33 cellular contexts compared by ENCODE assay signal in the genomic region with DNA sequence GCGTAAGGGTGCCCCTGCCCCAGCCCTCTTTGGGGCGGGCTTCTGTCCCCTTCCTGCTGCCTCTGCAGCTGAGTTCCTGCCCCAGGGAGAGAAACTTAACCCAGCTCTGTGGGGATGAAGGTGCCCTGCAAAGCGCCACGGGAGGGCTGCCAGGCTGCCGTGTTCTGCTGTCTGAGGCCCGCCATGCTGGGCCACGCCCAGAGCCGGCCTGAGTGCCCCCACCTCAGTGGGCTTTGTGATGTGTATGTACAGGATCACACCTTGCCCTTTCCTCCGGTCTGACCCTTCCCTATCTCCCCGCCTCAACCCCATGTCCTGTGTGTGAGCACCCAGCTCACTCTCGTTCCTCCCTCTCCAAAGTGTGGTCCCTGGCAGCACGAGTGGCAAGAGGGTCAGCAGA. TPM values are rescaled to one million over a fixed set of nuclear protein-coding genes. Genes with fewer than 3 reads are reported as not detected.
"Had no signal": no experiment of that assay in that cellular context is flagged by ENCODE, and none has a peak within 500 bp of the region (broad histone marks: within the 10 kb centered on the region; RNA-seq: fewer than 3 reads in every experiment).

No MANE protein-coding gene starts in this region.

- H3K9me3 Mint-ChIP-seq: activated CD4-positive, alpha-beta T cell treated with anti-CD3 and anti-CD28 coated beads, Interleukin-2, amount 10 ng/mL, durations not matched to agents 24 days and 14 days; activated CD8-positive, alpha-beta T cell treated with anti-CD3 and anti-CD28 coated beads for 36 hours; activated naive CD8-positive, alpha-beta T cell treated with anti-CD3 and anti-CD28 coated beads for 36 hours; activated T-cell treated with anti-CD3 and anti-CD28 coated beads, Interleukin-2, amount 50 U/mL, for 72 hours; activated T-helper 17 cell treated with anti-CD3 and anti-CD28 coated beads, Interleukin-2, amount 50 U/mL, for 72 hours had no signal

- H3K4me1 ChIP-seq: Peyer's patch had no signal

- ATAC-seq: activated CD8-positive, alpha-beta T cell treated with anti-CD3 and anti-CD28 coated beads for 36 hours; activated T-cell treated with anti-CD3 and anti-CD28 coated beads, Interleukin-2, amount 50 U/mL, for 72 hours; activated T-helper 17 cell treated with anti-CD3 and anti-CD28 coated beads, Interleukin-2, amount 50 U/mL, for 72 hours; K562; PC-3 had no signal

- H3K4me1 Mint-ChIP-seq: activated CD4-positive, alpha-beta T cell treated with anti-CD3 and anti-CD28 coated beads, Interleukin-2, amount 10 ng/mL, durations not matched to agents 24 days and 14 days; activated naive CD8-positive, alpha-beta T cell treated with anti-CD3 and anti-CD28 coated beads for 36 hours; activated T-helper 17 cell treated with anti-CD3 and anti-CD28 coated beads, Interleukin-2, amount 50 U/mL, for 72 hours had no signal

- H3K27ac ChIP-seq: brain microvascular endothelial cell, Peyer's patch had no signal

- H3K9me3 ChIP-seq: Peyer's patch had no signal

- FAIRE-seq: K562 had no signal

- DNase-seq: activated CD4-positive, alpha-beta T cell treated with anti-CD3 and anti-CD28 coated beads, Interleukin-2, amount 10 ng/mL, durations not matched to agents 24 days and 14 days; activated CD4-positive, alpha-beta T cell treated with anti-CD3 and anti-CD28 coated beads, Interleukin-2, amount 50 U/mL, for 4 hours; activated CD8-positive, alpha-beta T cell treated with anti-CD3 and anti-CD28 coated beads for 36 hours; activated effector memory CD4-positive, alpha-beta T cell treated with anti-CD3 and anti-CD28 coated beads, Interleukin-2, amount 50 U/mL, for 16 hours; activated naive CD4-positive, alpha-beta T cell; activated naive CD4-positive, alpha-beta T cell treated with anti-CD3 and anti-CD28 coated beads, Interleukin-2, amount 50 U/mL, for 16 hours; activated naive CD8-positive, alpha-beta T cell treated with anti-CD3 and anti-CD28 coated beads for 36 hours; activated T-cell treated with anti-CD3 and anti-CD28 coated beads, Interleukin-2, amount 50 U/mL, for 1 hour; activated T-cell treated with anti-CD3 and anti-CD28 coated beads, Interleukin-2, amount 50 U/mL, for 72 hours; amniotic stem cell; brain microvascular endothelial cell; NCI-H1092 treated with DMSO at 0.1 percent for 48 hours; NCI-H1417; NCI-H146; NCI-H187; NCI-H2029 treated with DMSO at 0.1 percent for 48 hours; NCI-H2171 treated with DMSO at 0.1 percent for 48 hours; NCI-H226; NCI-H446 treated with DMSO at 0.1 percent for 48 hours; NCI-H524; PC-3; Peyer's patch; Right ventricle myocardium superior; RPMI8226; SW 1271; T-helper 1 cell; T1000 had no signal

- H3K27me3 Mint-ChIP-seq: activated CD4-positive, alpha-beta T cell treated with anti-CD3 and anti-CD28 coated beads, Interleukin-2, amount 10 ng/mL, durations not matched to agents 24 days and 14 days; activated CD8-positive, alpha-beta T cell treated with anti-CD3 and anti-CD28 coated beads for 36 hours; activated naive CD8-positive, alpha-beta T cell treated with anti-CD3 and anti-CD28 coated beads for 36 hours had no signal

- H3K4me3 Mint-ChIP-seq: activated CD4-positive, alpha-beta T cell treated with anti-CD3 and anti-CD28 coated beads, Interleukin-2, amount 10 ng/mL, durations not matched to agents 24 days and 14 days; activated CD8-positive, alpha-beta T cell treated with anti-CD3 and anti-CD28 coated beads for 36 hours; activated naive CD8-positive, alpha-beta T cell treated with anti-CD3 and anti-CD28 coated beads for 36 hours; activated T-cell treated with anti-CD3 and anti-CD28 coated beads, Interleukin-2, amount 50 U/mL, for 72 hours; activated T-helper 17 cell treated with anti-CD3 and anti-CD28 coated beads, Interleukin-2, amount 50 U/mL, for 72 hours had no signal

- H3K27ac Mint-ChIP-seq: activated CD4-positive, alpha-beta T cell treated with anti-CD3 and anti-CD28 coated beads, Interleukin-2, amount 10 ng/mL, durations not matched to agents 24 days and 14 days; activated CD8-positive, alpha-beta T cell treated with anti-CD3 and anti-CD28 coated beads for 36 hours; activated naive CD8-positive, alpha-beta T cell treated with anti-CD3 and anti-CD28 coated beads for 36 hours; activated T-cell treated with anti-CD3 and anti-CD28 coated beads, Interleukin-2, amount 50 U/mL, for 72 hours; activated T-helper 17 cell treated with anti-CD3 and anti-CD28 coated beads, Interleukin-2, amount 50 U/mL, for 72 hours had no signal

- H3K4me3 ChIP-seq: K562, Peyer's patch had no signal

- H3K36me3 Mint-ChIP-seq: activated naive CD8-positive, alpha-beta T cell treated with anti-CD3 and anti-CD28 coated beads for 36 hours had no signal

- H3K36me3 ChIP-seq: brain microvascular endothelial cell, Peyer's patch had no signal

RNA-seq across cellular contexts. Expression of a gene that starts 33.9 kb away (rescaled TPM):
- total RNA-seq: activated CD4-positive, alpha-beta T cell treated with anti-CD3 and anti-CD28 coated beads, Interleukin-2, amount 10 ng/mL, durations not matched to agents 24 days and 14 days; activated CD8-positive, alpha-beta memory T cell treated with anti-CD3 and anti-CD28 coated beads for 36 hours; activated CD8-positive, alpha-beta T cell treated with anti-CD3 and anti-CD28 coated beads for 36 hours; activated naive CD8-positive, alpha-beta T cell treated with anti-CD3 and anti-CD28 coated beads for 36 hours; activated T-helper 17 cell treated with anti-CD3 and anti-CD28 coated beads, Interleukin-2, amount 50 U/mL, for 72 hours; aorta; K562; M059J; PC-3; Peyer's patch; Right ventricle myocardium superior; T-helper 2 cell treated with Interferon-gamma antibody and Interleukin-4, amounts not matched to agents 100 ng/mL and 5 ng/mL, for 36 hours had no signal
- polyA plus RNA-seq: aorta, K562 had no signal

RNA-seq across cellular contexts. Expression of a gene that starts 58.4 kb away (rescaled TPM):
- total RNA-seq: activated CD4-positive, alpha-beta T cell treated with anti-CD3 and anti-CD28 coated beads, Interleukin-2, amount 10 ng/mL, durations not matched to agents 24 days and 14 days; activated CD8-positive, alpha-beta memory T cell treated with anti-CD3 and anti-CD28 coated beads for 36 hours; activated CD8-positive, alpha-beta T cell treated with anti-CD3 and anti-CD28 coated beads for 36 hours; activated naive CD8-positive, alpha-beta T cell treated with anti-CD3 and anti-CD28 coated beads for 36 hours; K562; M059J; PC-3; Peyer's patch; Right ventricle myocardium superior; T-helper 2 cell treated with Interferon-gamma antibody and Interleukin-4, amounts not matched to agents 100 ng/mL and 5 ng/mL, for 36 hours had no signal
- polyA plus RNA-seq: K562 had no signal
